In the genomic region with DNA sequence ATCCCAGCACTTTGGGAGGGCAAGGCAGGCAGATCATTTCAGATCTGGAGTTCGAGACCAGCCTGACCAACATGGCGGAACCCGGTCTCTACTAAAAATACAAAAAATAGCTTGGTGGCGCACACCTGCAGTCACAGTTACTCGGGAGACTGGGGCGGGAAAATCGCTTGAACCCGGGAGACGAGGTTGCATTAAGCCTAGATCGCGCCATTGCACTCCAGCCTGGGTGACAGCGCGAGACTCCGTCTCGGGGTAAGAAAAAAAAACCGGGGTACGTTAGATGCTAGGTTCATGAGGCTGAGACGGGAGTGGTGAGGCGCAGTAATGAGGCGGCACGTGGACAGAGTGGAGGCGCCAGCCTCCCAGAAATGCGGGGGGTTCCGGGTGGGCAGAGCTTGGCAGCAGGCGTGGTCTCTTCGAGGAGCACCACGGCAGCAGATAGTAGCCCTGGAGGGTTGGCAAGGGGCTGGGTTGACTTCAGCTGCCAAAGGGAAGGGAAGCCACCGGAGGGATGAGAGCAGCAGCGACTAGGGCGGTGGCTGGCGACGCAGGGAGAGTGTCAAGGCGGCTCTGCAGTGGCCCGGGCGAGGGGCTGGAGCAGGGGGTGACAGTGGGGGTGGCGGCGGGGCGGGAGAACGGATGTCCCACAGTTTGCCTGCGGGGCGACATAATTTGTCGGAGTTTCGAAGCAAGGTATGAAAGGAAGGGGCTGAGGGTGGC, we compare ENCODE assay signal across 8 cellular contexts. TPM values are rescaled to one million over a fixed set of nuclear protein-coding genes. Genes with fewer than 3 reads are reported as not detected.
DNase-seq lines count a peak whose midpoint lies in the region; ATAC-seq, FAIRE-seq and TF ChIP-seq lines count a peak whose summit lies in the region.

No MANE protein-coding gene starts in this region.

- DNase-seq in A549 (ENCODE audit: low read depth in 1 of 2, low spot score in 1 of 2) (no peak), breast epithelium (ENCODE audit: low spot score in 2 of 2) (no peak), hypothalamus (lab: John Stamatoyannopoulos, UW) (no peak)

- WGBS in A549 (ENCODE audit: missing lambda C conversion rate): 63% methylated on average over 28 of the region's 43 CpGs
- WGBS in mesodermal cell (ENCODE audit: insufficient coverage in 2 of 2), 2 experiments: 49 to 52% methylated on average over 39 to 41 of the region's 43 CpGs

- no peaks in the 10 kb centered on the region for H3K9me3 ChIP-seq in A549
- H3K9me3 ChIP-seq in HUES6 (ENCODE audit: control insufficient read depth, insufficient read depth, low read depth, low read length): no peaks in the 10 kb centered on the region
- H3K9me3 ChIP-seq in breast epithelium: no peaks in the 10 kb centered on the region
- no peaks in the 10 kb centered on the region for H3K9me3 ChIP-seq in mesodermal cell (ENCODE audit: control insufficient read depth, low read length)

- POLR2A ChIA-PET in A549 (lab: Yijun Ruan, JAX): interaction anchor here (1.6 to 2.3 kb wide), 2 partner anchors 31 to 98 kb away, joined by 4 to 12 read pairs; partner anchors contain the start of gene AURKAIP1

- TF ChIP-seq POLR2A in A549 (IDR thresholded peaks at IDR 0.05; ENCODE audit: low read length) (no peak), breast epithelium (IDR thresholded peaks at IDR 0.05) (no peak)

- intact Hi-C loops in breast epithelium (cut with DNase I; ENCODE audit: low total_unique reads): no loop called here

- TF ChIP-seq RAD21 in A549 (conservative IDR thresholded peaks at IDR 0.05 in 1 of 2, IDR thresholded peaks at IDR 0.05 in 1 of 2): no peak

- H3K27ac ChIP-seq in A549 (peak overlapping the region; percentile 88 to 100), HUES6 (ENCODE audit: low read depth, low read length) (peak overlapping the region; percentile 97), breast epithelium (peak overlapping the region; percentile 89 to 91), mesodermal cell (ENCODE audit: low read depth, low read length, severe bottlenecking) (peak overlapping the region; percentile 72)

- no peak for TF ChIP-seq CTCF in A549 (IDR thresholded peaks at IDR 0.05)
- no peak for TF ChIP-seq CTCF in breast epithelium (IDR thresholded peaks at IDR 0.05)

- ATAC-seq in A549: peak in 1 of 2 experiments; percentile 5; a peak in 3 of 6 replicates
- ATAC-seq in HG02970 (IDR thresholded peaks at IDR 0.05; ENCODE audit: low FRiP score, unreplicated experiment): no peak
- no peak for ATAC-seq in HG03457 (IDR thresholded peaks at IDR 0.05; ENCODE audit: unreplicated experiment)
- no peak for ATAC-seq in HG02610 (IDR thresholded peaks at IDR 0.05; ENCODE audit: unreplicated experiment)

- H3K4me3 ChIP-seq in A549 (peak overlapping the region; percentile 69), HUES6 (ENCODE audit: low read depth, low read length) (peak overlapping the region; percentile 98), breast epithelium (peak overlapping the region; percentile 87 to 97 (median 96)), mesodermal cell (ENCODE audit: extremely low read depth, insufficient read depth, low read length, poor library complexity, severe bottlenecking) (peak overlapping the region; percentile 91)

- peak overlapping the region; percentile 99 for H3K9ac ChIP-seq in HUES6 (ENCODE audit: low read length)

- CTCF ChIA-PET in A549 (lab: Yijun Ruan, JAX): interaction anchor here (1.4 to 3.8 kb wide), 3 partner anchors 35 to 101 kb away, joined by 3 to 21 read pairs (median 11); no protein-coding TSS in a partner anchor

- H3K27me3 ChIP-seq in HUES6 (ENCODE audit: control insufficient read depth, insufficient read depth, low read length): no peaks in the 10 kb centered on the region
- H3K27me3 ChIP-seq in breast epithelium: no peaks in the 10 kb centered on the region

- TF ChIP-seq EP300 in A549 (IDR thresholded peaks at IDR 0.05): no peak

- peak overlapping the region; percentile 85 for H3K4me2 ChIP-seq in A549

- H3K4me1 ChIP-seq in A549 (peaks cover 32% of the 10 kb centered on the region), HUES6 (ENCODE audit: control insufficient read depth, insufficient read depth, low read length) (peaks cover 32% of the 10 kb centered on the region), breast epithelium (peaks cover 5 to 7% of the 10 kb centered on the region in 2 donors), mesodermal cell (ENCODE audit: control insufficient read depth, insufficient read depth, low read length, poor library complexity, severe bottlenecking) (peaks cover 14% of the 10 kb centered on the region)

- no peak for FAIRE-seq in A549 (lab: Jason Lieb, UNC)

- H3K36me3 ChIP-seq in HUES6 (ENCODE audit: control insufficient read depth, insufficient read depth, low read length): peaks cover 59% of the 10 kb centered on the region
- no peaks in the 10 kb centered on the region for H3K36me3 ChIP-seq in breast epithelium
- peaks cover 64% of the 10 kb centered on the region for H3K36me3 ChIP-seq in mesodermal cell (ENCODE audit: control insufficient read depth, insufficient read depth, low read length)

TF ChIP-seq in A549, 52 proteins besides CTCF, POLR2A, EP300 and RAD21 (continues in another document):
- TF ChIP-seq HOXB5 (CRISPR knock-in tag; IDR thresholded peaks at IDR 0.05) (no peak), CBX8 (IDR thresholded peaks at IDR 0.05) (no peak), HDAC2 (IDR thresholded peaks at IDR 0.05) (no peak), ZFP36 (IDR thresholded peaks at IDR 0.05; ENCODE audit: borderline replicate concordance, partially characterized antibody) (no peak), CHD4 (IDR thresholded peaks at IDR 0.05; ENCODE audit: borderline replicate concordance) (no peak), HEYL (CRISPR knock-in tag; IDR thresholded peaks at IDR 0.05) (no peak), E2F6 (IDR thresholded peaks at IDR 0.05; ENCODE audit: borderline replicate concordance, low read depth) (no peak)
- TF ChIP-seq, protein P1, sequence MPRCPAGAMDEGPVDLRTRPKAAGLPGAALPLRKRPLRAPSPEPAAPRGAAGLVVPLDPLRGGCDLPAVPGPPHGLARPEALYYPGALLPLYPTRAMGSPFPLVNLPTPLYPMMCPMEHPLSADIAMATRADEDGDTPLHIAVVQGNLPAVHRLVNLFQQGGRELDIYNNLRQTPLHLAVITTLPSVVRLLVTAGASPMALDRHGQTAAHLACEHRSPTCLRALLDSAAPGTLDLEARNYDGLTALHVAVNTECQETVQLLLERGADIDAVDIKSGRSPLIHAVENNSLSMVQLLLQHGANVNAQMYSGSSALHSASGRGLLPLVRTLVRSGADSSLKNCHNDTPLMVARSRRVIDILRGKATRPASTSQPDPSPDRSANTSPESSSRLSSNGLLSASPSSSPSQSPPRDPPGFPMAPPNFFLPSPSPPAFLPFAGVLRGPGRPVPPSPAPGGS (IDR thresholded peaks at IDR 0.05): no peak

RNA-seq across cellular contexts. Expression of gene MRPL20, which starts 0.8 kb away (rescaled TPM):
- polyA plus RNA-seq in A549 (2011; rRNA removed) (146 and 163 TPM in 2 replicates), A549 (2017; fragmentation: RNase III; extraction: RNeasy Plus Mini Kit Qiagen cat#74134 plus additional on column Dnase treatment) (151 to 164 TPM (median 158 TPM) in 3 replicates)
- polyA plus RNA-seq in A549 (2012; cell fraction: cytosol; rRNA removed): 151 and 186 TPM in 2 replicates
- polyA plus RNA-seq in A549 (2012; cell fraction: nucleus; rRNA removed): 78.1 and 104 TPM in 2 replicates
- 50.5 and 55.7 TPM in 2 replicates for polyA minus RNA-seq in A549 (2011; rRNA and poly(A)+ RNA removed)
- total RNA-seq in breast epithelium: 100 to 1,000 TPM; 127 to 149 (median 147) TPM
- polyA plus RNA-seq in mesodermal cell (2013, experiment 1 of 2): 87.5 TPM
- 80.9 TPM for polyA plus RNA-seq in mesodermal cell (2013, experiment 2 of 2)

RNA-seq across cellular contexts. Expression of gene CCNL2, which starts 7.1 kb away (rescaled TPM):
- polyA plus RNA-seq in A549 (2011; rRNA removed) (111 TPM in 2 replicates), A549 (2017; fragmentation: RNase III; extraction: RNeasy Plus Mini Kit Qiagen cat#74134 plus additional on column Dnase treatment) (80.3 to 93.3 TPM (median 85.5 TPM) in 3 replicates)
- polyA plus RNA-seq in A549 (2012; cell fraction: cytosol; rRNA removed): 63.8 and 64.7 TPM in 2 replicates
- 470 and 556 TPM in 2 replicates for polyA plus RNA-seq in A549 (2012; cell fraction: nucleus; rRNA removed)
- polyA minus RNA-seq in A549 (2011; rRNA and poly(A)+ RNA removed): 32.8 and 37.7 TPM in 2 replicates
- 100 to 1,000 TPM; 170 to 325 (median 285) TPM for total RNA-seq in breast epithelium
- 176 TPM for polyA plus RNA-seq in mesodermal cell (2013, experiment 1 of 2)
- 168 TPM for polyA plus RNA-seq in mesodermal cell (2013, experiment 2 of 2)

RNA-seq across cellular contexts. Expression of gene ANKRD65, which starts 14.8 kb away (rescaled TPM):
- polyA plus RNA-seq in A549 (2011; rRNA removed) (not detected in 2 replicates), A549 (2017; fragmentation: RNase III; extraction: RNeasy Plus Mini Kit Qiagen cat#74134 plus additional on column Dnase treatment) (0.05 TPM in 1 of 3 replicates, not detected in the others)
- 0.07 and 0.12 TPM in 2 replicates for polyA plus RNA-seq in A549 (2012; cell fraction: cytosol; rRNA removed)
- 0.05 TPM in 1 of 2 replicates, not detected in the other for polyA plus RNA-seq in A549 (2012; cell fraction: nucleus; rRNA removed)
- not detected in 2 replicates for polyA minus RNA-seq in A549 (2011; rRNA and poly(A)+ RNA removed)
- 10 to 100 TPM; 10.2 to 16.0 (median 12.2) TPM for total RNA-seq in breast epithelium
- polyA plus RNA-seq in mesodermal cell (2013, experiment 1 of 2): 1.5 TPM
- 1.4 TPM for polyA plus RNA-seq in mesodermal cell (2013, experiment 2 of 2)

RNA-seq across cellular contexts. Expression of gene VWA1, which starts 29.2 kb away (rescaled TPM):
- polyA plus RNA-seq in A549 (2011; rRNA removed) (3.7 and 4.0 TPM in 2 replicates), A549 (2017; fragmentation: RNase III; extraction: RNeasy Plus Mini Kit Qiagen cat#74134 plus additional on column Dnase treatment) (4.2 to 5.3 TPM (median 4.8 TPM) in 3 replicates)
- polyA plus RNA-seq in A549 (2012; cell fraction: cytosol; rRNA removed): 8.6 and 13.7 TPM in 2 replicates
- polyA plus RNA-seq in A549 (2012; cell fraction: nucleus; rRNA removed): 17.7 and 31.1 TPM in 2 replicates
- 1.2 and 1.3 TPM in 2 replicates for polyA minus RNA-seq in A549 (2011; rRNA and poly(A)+ RNA removed)
- total RNA-seq in breast epithelium: 10 to 100 TPM; 13.0 to 44.8 (median 35.7) TPM
- 20.6 TPM for polyA plus RNA-seq in mesodermal cell (2013, experiment 1 of 2)
- polyA plus RNA-seq in mesodermal cell (2013, experiment 2 of 2): 16.6 TPM

RNA-seq across cellular contexts. Expression of gene AURKAIP1, which starts 31.3 kb away (rescaled TPM):
- 49.8 and 62.0 TPM in 2 replicates for polyA plus RNA-seq in A549 (2011; rRNA removed)
- polyA plus RNA-seq in A549 (2012; cell fraction: cytosol; rRNA removed): 155 and 157 TPM in 2 replicates
- 96.0 and 111 TPM in 2 replicates for polyA plus RNA-seq in A549 (2012; cell fraction: nucleus; rRNA removed)
- 97.2 to 102 TPM (median 97.9 TPM) in 3 replicates for polyA plus RNA-seq in A549 (2017; fragmentation: RNase III; extraction: RNeasy Plus Mini Kit Qiagen cat#74134 plus additional on column Dnase treatment)
- polyA minus RNA-seq in A549 (2011; rRNA and poly(A)+ RNA removed): 13.1 and 17.2 TPM in 2 replicates
- total RNA-seq in breast epithelium: 100 to 1,000 TPM in 1 of 3 donors, 10 to 100 TPM in 2; 91.3 to 116 (median 99.6) TPM
- polyA plus RNA-seq in mesodermal cell (2013, experiment 1 of 2): 103 TPM
- polyA plus RNA-seq in mesodermal cell (2013, experiment 2 of 2): 83.9 TPM
